In genomic region chr5:172007153-172007794, GRCh38 we compare ENCODE assay signal across 1 cellular context.
TF ChIP-seq lines count a peak whose summit lies in the region.

No MANE protein-coding gene starts in this region.

TF ChIP-seq in K562, 482 proteins besides CTCF, POLR2A, EP300 and RAD21 (continued from another document and continues in another):
- TF ChIP-seq, protein P1, sequence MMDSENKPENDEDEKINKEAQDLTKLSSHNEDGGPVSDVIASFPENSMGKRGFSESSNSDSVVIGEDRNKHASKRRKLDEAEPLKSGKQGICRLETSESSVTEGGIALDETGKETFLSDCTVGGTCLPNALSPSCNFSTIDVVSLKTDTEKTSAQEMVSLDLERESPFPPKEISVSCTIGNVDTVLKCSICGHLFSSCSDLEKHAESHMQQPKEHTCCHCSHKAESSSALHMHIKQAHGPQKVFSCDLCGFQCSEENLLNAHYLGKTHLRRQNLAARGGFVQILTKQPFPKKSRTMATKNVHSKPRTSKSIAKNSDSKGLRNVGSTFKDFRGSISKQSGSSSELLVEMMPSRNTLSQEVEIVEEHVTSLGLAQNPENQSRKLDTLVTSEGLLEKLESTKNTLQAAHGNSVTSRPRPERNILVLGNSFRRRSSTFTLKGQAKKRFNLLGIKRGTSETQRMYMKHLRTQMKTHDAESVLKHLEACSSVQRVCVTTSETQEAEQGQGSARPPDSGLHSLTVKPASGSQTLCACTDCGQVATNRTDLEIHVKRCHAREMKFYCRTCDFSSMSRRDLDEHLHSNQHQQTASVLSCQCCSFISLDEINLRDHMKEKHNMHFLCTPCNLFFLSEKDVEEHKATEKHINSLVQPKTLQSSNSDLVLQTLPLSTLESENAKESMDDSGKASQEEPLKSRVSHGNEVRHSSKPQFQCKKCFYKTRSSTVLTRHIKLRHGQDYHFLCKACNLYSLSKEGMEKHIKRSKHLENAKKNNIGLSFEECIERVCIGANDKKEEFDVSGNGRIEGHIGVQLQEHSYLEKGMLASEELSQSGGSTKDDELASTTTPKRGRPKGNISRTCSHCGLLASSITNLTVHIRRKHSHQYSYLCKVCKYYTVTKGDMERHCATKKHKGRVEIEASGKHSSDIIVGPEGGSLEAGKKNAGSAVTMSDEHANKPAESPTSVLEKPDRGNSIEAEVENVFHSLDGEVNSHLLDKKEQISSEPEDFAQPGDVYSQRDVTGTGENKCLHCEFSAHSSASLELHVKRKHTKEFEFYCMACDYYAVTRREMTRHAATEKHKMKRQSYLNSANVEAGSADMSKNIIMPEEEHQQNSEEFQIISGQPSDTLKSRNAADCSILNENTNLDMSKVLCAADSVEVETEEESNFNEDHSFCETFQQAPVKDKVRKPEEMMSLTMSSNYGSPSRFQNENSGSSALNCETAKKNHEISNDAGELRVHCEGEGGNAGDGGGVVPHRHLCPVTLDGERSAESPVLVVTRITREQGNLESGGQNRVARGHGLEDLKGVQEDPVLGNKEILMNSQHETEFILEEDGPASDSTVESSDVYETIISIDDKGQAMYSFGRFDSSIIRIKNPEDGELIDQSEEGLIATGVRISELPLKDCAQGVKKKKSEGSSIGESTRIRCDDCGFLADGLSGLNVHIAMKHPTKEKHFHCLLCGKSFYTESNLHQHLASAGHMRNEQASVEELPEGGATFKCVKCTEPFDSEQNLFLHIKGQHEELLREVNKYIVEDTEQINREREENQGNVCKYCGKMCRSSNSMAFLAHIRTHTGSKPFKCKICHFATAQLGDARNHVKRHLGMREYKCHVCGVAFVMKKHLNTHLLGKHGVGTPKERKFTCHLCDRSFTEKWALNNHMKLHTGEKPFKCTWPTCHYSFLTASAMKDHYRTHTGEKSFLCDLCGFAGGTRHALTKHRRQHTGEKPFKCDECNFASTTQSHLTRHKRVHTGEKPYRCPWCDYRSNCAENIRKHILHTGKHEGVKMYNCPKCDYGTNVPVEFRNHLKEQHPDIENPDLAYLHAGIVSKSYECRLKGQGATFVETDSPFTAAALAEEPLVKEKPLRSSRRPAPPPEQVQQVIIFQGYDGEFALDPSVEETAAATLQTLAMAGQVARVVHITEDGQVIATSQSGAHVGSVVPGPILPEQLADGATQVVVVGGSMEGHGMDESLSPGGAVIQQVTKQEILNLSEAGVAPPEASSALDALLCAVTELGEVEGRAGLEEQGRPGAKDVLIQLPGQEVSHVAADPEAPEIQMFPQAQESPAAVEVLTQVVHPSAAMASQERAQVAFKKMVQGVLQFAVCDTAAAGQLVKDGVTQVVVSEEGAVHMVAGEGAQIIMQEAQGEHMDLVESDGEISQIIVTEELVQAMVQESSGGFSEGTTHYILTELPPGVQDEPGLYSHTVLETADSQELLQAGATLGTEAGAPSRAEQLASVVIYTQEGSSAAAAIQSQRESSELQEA (IDR thresholded peaks at IDR 0.05; ENCODE audit: low read depth) = no peak
- TF ChIP-seq ZNF75A (CRISPR knock-in tag; IDR thresholded peaks at IDR 0.05) = no peak
- TF ChIP-seq AFF4 (CRISPR knock-in tag; IDR thresholded peaks at IDR 0.05) = no peak
- TF ChIP-seq SP1 (CRISPR knock-in tag; IDR thresholded peaks at IDR 0.05) = 0 out of 2 replicates have a peak, but pooled peaks have one; percentile 42
- TF ChIP-seq CTCFL (IDR thresholded peaks at IDR 0.05; ENCODE audit: borderline replicate concordance, insufficient read depth, low read depth, low read length, poor library complexity, severe bottlenecking) = no peak
- TF ChIP-seq KLF10 (CRISPR knock-in tag; IDR thresholded peaks at IDR 0.05) = no peak
- TF ChIP-seq THAP7 (CRISPR knock-in tag; IDR thresholded peaks at IDR 0.05) = no peak
- no peak for TF ChIP-seq DACH1 (IDR thresholded peaks at IDR 0.05; ENCODE audit: partially characterized antibody)
- TF ChIP-seq FOXA3 (CRISPR knock-in tag; conservative IDR thresholded peaks at IDR 0.05 in 1 of 2, IDR thresholded peaks at IDR 0.05 in 1 of 2) = no peak
- no peak for TF ChIP-seq IRF2 (CRISPR knock-in tag; IDR thresholded peaks at IDR 0.05)
- TF ChIP-seq, protein P2, sequence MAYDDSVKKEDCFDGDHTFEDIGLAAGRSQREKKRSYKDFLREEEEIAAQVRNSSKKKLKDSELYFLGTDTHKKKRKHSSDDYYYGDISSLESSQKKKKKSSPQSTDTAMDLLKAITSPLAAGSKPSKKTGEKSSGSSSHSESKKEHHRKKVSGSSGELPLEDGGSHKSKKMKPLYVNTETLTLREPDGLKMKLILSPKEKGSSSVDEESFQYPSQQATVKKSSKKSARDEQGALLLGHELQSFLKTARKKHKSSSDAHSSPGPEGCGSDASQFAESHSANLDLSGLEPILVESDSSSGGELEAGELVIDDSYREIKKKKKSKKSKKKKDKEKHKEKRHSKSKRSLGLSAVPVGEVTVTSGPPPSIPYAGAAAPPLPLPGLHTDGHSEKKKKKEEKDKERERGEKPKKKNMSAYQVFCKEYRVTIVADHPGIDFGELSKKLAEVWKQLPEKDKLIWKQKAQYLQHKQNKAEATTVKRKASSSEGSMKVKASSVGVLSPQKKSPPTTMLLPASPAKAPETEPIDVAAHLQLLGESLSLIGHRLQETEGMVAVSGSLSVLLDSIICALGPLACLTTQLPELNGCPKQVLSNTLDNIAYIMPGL (CRISPR knock-in tag; IDR thresholded peaks at IDR 0.05) = 0 out of 2 replicates have a peak, but pooled peaks have one; percentile 60
- no peak for TF ChIP-seq SNIP1 (IDR thresholded peaks at IDR 0.05; ENCODE audit: low read depth)
- TF ChIP-seq, protein P3, sequence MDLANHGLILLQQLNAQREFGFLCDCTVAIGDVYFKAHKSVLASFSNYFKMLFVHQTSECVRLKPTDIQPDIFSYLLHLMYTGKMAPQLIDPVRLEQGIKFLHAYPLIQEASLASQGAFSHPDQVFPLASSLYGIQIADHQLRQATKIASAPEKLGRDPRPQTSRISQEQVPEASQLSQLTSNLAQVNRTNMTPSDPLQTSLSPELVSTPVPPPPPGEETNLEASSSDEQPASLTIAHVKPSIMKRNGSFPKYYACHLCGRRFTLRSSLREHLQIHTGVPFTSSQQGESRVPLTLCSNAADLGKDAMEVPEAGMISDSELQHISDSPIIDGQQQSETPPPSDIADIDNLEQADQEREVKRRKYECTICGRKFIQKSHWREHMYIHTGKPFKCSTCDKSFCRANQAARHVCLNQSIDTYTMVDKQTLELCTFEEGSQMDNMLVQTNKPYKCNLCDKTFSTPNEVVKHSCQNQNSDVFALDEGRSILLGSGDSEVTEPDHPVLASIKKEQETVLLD (IDR thresholded peaks at IDR 0.05) = 0 out of 2 replicates have a peak, but pooled peaks have one; percentile 16
- TF ChIP-seq COPS2 (conservative IDR thresholded peaks at IDR 0.05) = no peak
- TF ChIP-seq HDGF (IDR thresholded peaks at IDR 0.05) = 0 out of 2 replicates have a peak, but pooled peaks have one; percentile 24
- TF ChIP-seq ZNF41 (CRISPR knock-in tag; conservative IDR thresholded peaks at IDR 0.05) = no peak
- no peak for TF ChIP-seq RBM39 (optimal IDR thresholded peaks at IDR 0.05; ENCODE audit: low read depth, low read length)
- TF ChIP-seq, protein P4, sequence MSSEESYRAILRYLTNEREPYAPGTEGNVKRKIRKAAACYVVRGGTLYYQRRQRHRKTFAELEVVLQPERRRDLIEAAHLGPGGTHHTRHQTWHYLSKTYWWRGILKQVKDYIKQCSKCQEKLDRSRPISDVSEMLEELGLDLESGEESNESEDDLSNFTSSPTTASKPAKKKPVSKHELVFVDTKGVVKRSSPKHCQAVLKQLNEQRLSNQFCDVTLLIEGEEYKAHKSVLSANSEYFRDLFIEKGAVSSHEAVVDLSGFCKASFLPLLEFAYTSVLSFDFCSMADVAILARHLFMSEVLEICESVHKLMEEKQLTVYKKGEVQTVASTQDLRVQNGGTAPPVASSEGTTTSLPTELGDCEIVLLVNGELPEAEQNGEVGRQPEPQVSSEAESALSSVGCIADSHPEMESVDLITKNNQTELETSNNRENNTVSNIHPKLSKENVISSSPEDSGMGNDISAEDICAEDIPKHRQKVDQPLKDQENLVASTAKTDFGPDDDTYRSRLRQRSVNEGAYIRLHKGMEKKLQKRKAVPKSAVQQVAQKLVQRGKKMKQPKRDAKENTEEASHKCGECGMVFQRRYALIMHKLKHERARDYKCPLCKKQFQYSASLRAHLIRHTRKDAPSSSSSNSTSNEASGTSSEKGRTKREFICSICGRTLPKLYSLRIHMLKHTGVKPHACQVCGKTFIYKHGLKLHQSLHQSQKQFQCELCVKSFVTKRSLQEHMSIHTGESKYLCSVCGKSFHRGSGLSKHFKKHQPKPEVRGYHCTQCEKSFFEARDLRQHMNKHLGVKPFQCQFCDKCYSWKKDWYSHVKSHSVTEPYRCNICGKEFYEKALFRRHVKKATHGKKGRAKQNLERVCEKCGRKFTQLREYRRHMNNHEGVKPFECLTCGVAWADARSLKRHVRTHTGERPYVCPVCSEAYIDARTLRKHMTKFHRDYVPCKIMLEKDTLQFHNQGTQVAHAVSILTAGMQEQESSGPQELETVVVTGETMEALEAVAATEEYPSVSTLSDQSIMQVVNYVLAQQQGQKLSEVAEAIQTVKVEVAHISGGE (CRISPR knock-in tag; IDR thresholded peaks at IDR 0.05) = 0 out of 6 replicates have a peak, but pooled peaks of 1 of the 3 experiments have one; percentile 8
- no peak for TF ChIP-seq TAF9B (IDR thresholded peaks at IDR 0.05; ENCODE audit: partially characterized antibody)
- no peak for TF ChIP-seq MXI1 (IDR thresholded peaks at IDR 0.05; ENCODE audit: low read depth, low read length)
- TF ChIP-seq ARHGAP35 (IDR thresholded peaks at IDR 0.05; ENCODE audit: partially characterized antibody) = no peak
- TF ChIP-seq, protein P5, sequence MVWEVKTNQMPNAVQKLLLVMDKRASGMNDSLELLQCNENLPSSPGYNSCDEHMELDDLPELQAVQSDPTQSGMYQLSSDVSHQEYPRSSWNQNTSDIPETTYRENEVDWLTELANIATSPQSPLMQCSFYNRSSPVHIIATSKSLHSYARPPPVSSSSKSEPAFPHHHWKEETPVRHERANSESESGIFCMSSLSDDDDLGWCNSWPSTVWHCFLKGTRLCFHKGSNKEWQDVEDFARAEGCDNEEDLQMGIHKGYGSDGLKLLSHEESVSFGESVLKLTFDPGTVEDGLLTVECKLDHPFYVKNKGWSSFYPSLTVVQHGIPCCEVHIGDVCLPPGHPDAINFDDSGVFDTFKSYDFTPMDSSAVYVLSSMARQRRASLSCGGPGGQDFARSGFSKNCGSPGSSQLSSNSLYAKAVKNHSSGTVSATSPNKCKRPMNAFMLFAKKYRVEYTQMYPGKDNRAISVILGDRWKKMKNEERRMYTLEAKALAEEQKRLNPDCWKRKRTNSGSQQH (CRISPR knock-in tag; IDR thresholded peaks at IDR 0.05) = peak; percentile 55; the same call in 1 of the 2 replicates
- TF ChIP-seq ZSCAN32 (CRISPR knock-in tag; IDR thresholded peaks at IDR 0.05) = no peak
- TF ChIP-seq NEUROD1 (IDR thresholded peaks at IDR 0.05; ENCODE audit: borderline replicate concordance, low read depth, low read length, partially characterized antibody) = peak; percentile 11
- TF ChIP-seq DNMT1 (IDR thresholded peaks at IDR 0.05) = peak; percentile 71; the same call in 1 of the 2 replicates
- TF ChIP-seq ZFX (CRISPR knock-in tag; IDR thresholded peaks at IDR 0.05) = no peak
- TF ChIP-seq SMARCE1 (IDR thresholded peaks at IDR 0.05) = peak; percentile 31; the same call in 1 of the 2 replicates
- 0 out of 2 replicates have a peak, but pooled peaks have one; percentile 18 for TF ChIP-seq CBFB (CRISPR knock-in tag; IDR thresholded peaks at IDR 0.05)
- TF ChIP-seq EGR1 (conservative IDR thresholded peaks at IDR 0.05) = no peak
- 0 out of 2 replicates have a peak, but pooled peaks have one; percentile 48 for TF ChIP-seq E2F5 (CRISPR knock-in tag; IDR thresholded peaks at IDR 0.05)
- no peak for TF ChIP-seq MED1 (CRISPR knock-in tag; IDR thresholded peaks at IDR 0.05; ENCODE audit: borderline replicate concordance)
